23 cellular contexts compared by ENCODE assay signal in the genomic region with DNA sequence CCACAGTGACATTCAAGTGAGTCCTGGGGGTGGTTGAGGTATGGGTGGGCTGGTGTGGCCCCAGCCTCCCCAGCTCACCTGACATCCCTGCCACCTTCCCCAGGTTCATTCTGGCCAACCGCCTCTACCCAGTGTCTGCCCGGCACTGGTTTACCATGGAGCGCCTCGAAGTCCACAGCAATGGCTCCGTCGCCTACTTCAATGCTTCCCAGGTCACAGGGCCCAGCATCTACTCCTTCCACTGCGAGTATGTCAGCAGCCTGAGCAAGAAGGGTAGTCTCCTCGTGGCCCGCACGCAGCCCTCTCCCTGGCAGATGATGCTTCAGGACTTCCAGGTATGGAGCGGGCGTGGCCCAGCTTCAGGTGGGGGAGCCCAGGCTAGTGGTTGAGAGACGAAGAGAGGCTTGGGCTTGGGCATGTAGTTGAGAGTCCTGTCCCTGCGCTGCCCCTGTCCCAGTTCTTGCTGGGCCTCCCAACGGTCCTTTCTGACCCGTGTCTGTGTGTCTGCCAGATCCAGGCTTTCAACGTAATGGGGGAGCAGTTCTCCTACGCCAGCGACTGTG.
"Had no signal": no experiment of that assay in that cellular context is flagged by ENCODE, and none has a peak within 500 bp of the region (broad histone marks: within the 10 kb centered on the region; RNA-seq: fewer than 3 reads in every experiment).

No MANE protein-coding gene starts in this region.

- ATAC-seq: right lobe of liver had no signal

- H3K4me3 ChIP-seq: breast epithelium, coronary artery, lung, pancreas, right lobe of liver, testis, upper lobe of left lung had no signal

- H3K9me3 ChIP-seq: breast epithelium, pancreas, right lobe of liver, testis had no signal

- H3K4me1 ChIP-seq: breast epithelium, pancreas, right lobe of liver, testis had no signal

- DNase-seq: activated CD4-positive, alpha-beta memory T cell treated with anti-CD3 and anti-CD28 coated beads, Interleukin-2, amount 10 ng/mL, durations not matched to agents 7 days and 5 days; activated CD4-positive, alpha-beta T cell treated with anti-CD3 and anti-CD28 coated beads for 48 hours; activated CD4-positive, CD25-positive, alpha-beta regulatory T cell; activated naive CD4-positive, alpha-beta T cell treated with anti-CD3 and anti-CD28 coated beads for 36 hours; activated T-cell treated with anti-CD3 and anti-CD28 coated beads, Interleukin-2, amount 50 U/mL, for 24 hours; aorta; hypothalamus; nephron progenitor cell; right lobe of liver; small intestine; stimulated activated CD4-positive, alpha-beta T cell treated with anti-CD3 and anti-CD28 coated beads, Interleukin-4, amount 100 ng/mL, for 1 hour; testis; upper lobe of left lung had no signal

- H3K27me3 ChIP-seq: pancreas, right lobe of liver, testis, upper lobe of left lung had no signal

- H3K9me3 Mint-ChIP-seq: activated CD4-positive, alpha-beta memory T cell treated with anti-CD3 and anti-CD28 coated beads, Interleukin-2, amount 10 ng/mL, durations not matched to agents 7 days and 5 days; activated naive CD4-positive, alpha-beta T cell treated with anti-CD3 and anti-CD28 coated beads for 36 hours; activated T-cell treated with anti-CD3 and anti-CD28 coated beads, Interleukin-2, amount 50 U/mL, for 24 hours; T-helper 1 cell treated with Interleukin-12 subunit alpha and Interleukin-12 subunit beta and Interleukin-4 antibody, amounts not matched to agents 30 μg/mL and 1 μg/mL, for 36 hours had no signal

- H3K36me3 ChIP-seq: breast epithelium, pancreas had no signal

- H3K27me3 Mint-ChIP-seq: activated CD4-positive, alpha-beta memory T cell treated with anti-CD3 and anti-CD28 coated beads, Interleukin-2, amount 10 ng/mL, durations not matched to agents 7 days and 5 days had no signal

- H3K27ac ChIP-seq: right lobe of liver had no signal

- FAIRE-seq: endometrium, frontal cortex, keratinocyte, pancreas, small intestine, TTC549 had no signal

- H3K27ac Mint-ChIP-seq: mesothelial cell of epicardium, nephron progenitor cell had no signal
